ENCODE assay signal across 9 cellular contexts in the genomic region with DNA sequence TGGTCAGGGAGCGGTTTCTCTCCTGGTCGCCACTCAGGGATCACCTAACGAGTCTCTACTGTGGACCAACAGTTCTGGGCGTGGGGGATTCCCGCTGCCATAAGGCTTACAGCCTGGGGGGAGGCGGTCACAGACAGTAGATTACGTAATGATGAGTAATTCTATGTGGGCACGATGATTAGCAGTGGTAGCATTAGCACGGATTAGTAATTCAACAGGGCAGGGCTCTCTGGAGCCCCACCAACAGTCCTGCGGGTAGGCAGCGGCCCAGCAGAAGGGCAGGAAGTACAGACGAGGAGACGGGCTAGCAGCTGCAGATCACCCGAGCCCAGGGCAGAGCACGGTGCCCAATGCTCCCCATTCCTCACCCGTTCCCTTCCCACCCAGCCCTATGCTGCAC. TPM values are rescaled to one million over a fixed set of nuclear protein-coding genes. Genes with fewer than 3 reads are reported as not detected.
DNase-seq lines count a peak whose midpoint lies in the region; ATAC-seq, FAIRE-seq and TF ChIP-seq lines count a peak whose summit lies in the region.
"Had no signal": no experiment of that assay in that cellular context is flagged by ENCODE, and none has a peak within 500 bp of the region (broad histone marks: within the 10 kb centered on the region; RNA-seq: fewer than 3 reads in every experiment).

No MANE protein-coding gene starts in this region.

- WGBS in pancreas, 2 donors, result 64 to 68% methylated on average over 16 of the region's 16 CpGs

- H3K4me1 Mint-ChIP-seq in Calu3 (ENCODE audit: low read depth, unreplicated experiment), result peaks cover 8% of the 10 kb centered on the region
- no peaks in the 10 kb centered on the region for H3K4me1 Mint-ChIP-seq in activated T-helper 17 cell treated with anti-CD3 and anti-CD28 coated beads, Interleukin-2, amount 50 U/mL, for 72 hours

- H3K4me3 ChIP-seq in epithelial cell of proximal tubule (ENCODE audit: low read depth, low read length) (no peak overlapping the region), pancreas (no peak overlapping the region)

- no peak for TF ChIP-seq CTCF in Calu3 (IDR thresholded peaks at IDR 0.05; ENCODE audit: unreplicated experiment)
- no peak for TF ChIP-seq CTCF in epithelial cell of proximal tubule (conservative IDR thresholded peaks at IDR 0.05; ENCODE audit: low read depth, low read length)
- TF ChIP-seq CTCF in pancreas (IDR thresholded peaks at IDR 0.05), result no peak

- BruUV-seq in Calu3 (replicated peaks; lab: Mats Ljungman, UMichigan), result no TSS peak

- no peaks in the 10 kb centered on the region for H3K9me3 ChIP-seq in pancreas

- FAIRE-seq in pancreas (lab: Jason Lieb, UNC), result no peak

- H3K27ac ChIP-seq in pancreas, result no peak overlapping the region

- H3K4me3 Mint-ChIP-seq in Calu3 (ENCODE audit: low read depth, unreplicated experiment), result no peak overlapping the region
- H3K4me3 Mint-ChIP-seq in activated T-helper 17 cell treated with anti-CD3 and anti-CD28 coated beads, Interleukin-2, amount 50 U/mL, for 72 hours, result no peak overlapping the region

- ATAC-seq in pancreas, result peak in 3 of 4 donors; percentile 42 to 66 (median 51)
- no peak for ATAC-seq in activated T-helper 17 cell treated with anti-CD3 and anti-CD28 coated beads, Interleukin-2, amount 50 U/mL, for 72 hours (replicated peaks)
- no peak for ATAC-seq in HG03521 (IDR thresholded peaks at IDR 0.05; ENCODE audit: unreplicated experiment)

- CTCF ChIA-PET in Calu3 (lab: Charles Lee), result interaction anchor here (0.5 kb wide), 1 partner anchor 14 kb away, joined by 3 read pairs; no protein-coding TSS in a partner anchor

- intact Hi-C loops in Calu3 (cut with micrococcal nuclease; ENCODE audit: unreplicated experiment), result no loop called here
- intact Hi-C loops in pancreas (cut with DNase I), result no loop called here

- peaks cover 4% of the 10 kb centered on the region for H3K36me3 Mint-ChIP-seq in Calu3 (ENCODE audit: insufficient read depth, unreplicated experiment)
- no peaks in the 10 kb centered on the region for H3K36me3 Mint-ChIP-seq in activated T-helper 17 cell treated with anti-CD3 and anti-CD28 coated beads, Interleukin-2, amount 50 U/mL, for 72 hours (ENCODE audit: low read depth)

- no peak overlapping the region for H3K27ac Mint-ChIP-seq in Calu3 (ENCODE audit: unreplicated experiment)
- H3K27ac Mint-ChIP-seq in activated T-helper 17 cell treated with anti-CD3 and anti-CD28 coated beads, Interleukin-2, amount 50 U/mL, for 72 hours, result no peak overlapping the region

- H3K27me3 Mint-ChIP-seq in Calu3 (ENCODE audit: unreplicated experiment), result peaks cover 48% of the 10 kb centered on the region
- peaks cover 5% of the 10 kb centered on the region for H3K27me3 Mint-ChIP-seq in activated T-helper 17 cell treated with anti-CD3 and anti-CD28 coated beads, Interleukin-2, amount 50 U/mL, for 72 hours

- H3K36me3 ChIP-seq in pancreas, result no peaks in the 10 kb centered on the region

- H3K9me3 Mint-ChIP-seq in Calu3 (ENCODE audit: low read depth, unreplicated experiment), result no peaks in the 10 kb centered on the region
- H3K9me3 Mint-ChIP-seq in activated T-helper 17 cell treated with anti-CD3 and anti-CD28 coated beads, Interleukin-2, amount 50 U/mL, for 72 hours, result no peaks in the 10 kb centered on the region

- no peaks in the 10 kb centered on the region for H3K4me1 ChIP-seq in pancreas

- no peaks in the 10 kb centered on the region for H3K27me3 ChIP-seq in pancreas

- DNase-seq in Calu3 (peak; percentile 50), NCI-H82 (lab: John Stamatoyannopoulos, UW) (peak; percentile 95), epithelial cell of proximal tubule (ENCODE audit: low read depth) (peak; percentile 35), pancreas (peak in 2 of 6 donors; percentile 11 to 28), HuH-7 (ENCODE audit: low spot score) (no peak), NCI-H1694 (lab: John Stamatoyannopoulos, UW) (no peak)
- DNase-seq: hippocampal formation had no signal

RNA-seq across cellular contexts. Expression of gene SHISAL1, which starts 3.6 kb away (rescaled TPM):
- total RNA-seq in Calu3 (2022), result not detected in 2 replicates
- total RNA-seq in epithelial cell of proximal tubule, result not detected in 2 replicates
- 1 to 10 TPM in 1 of 6 donors, under 1 TPM in 5; 0.35 to 1.3 (median 0.47) TPM for total RNA-seq in pancreas
- polyA plus RNA-seq in pancreas, result under 1 TPM; 0.87 to 0.99 TPM
- not detected for total RNA-seq in activated T-helper 17 cell treated with anti-CD3 and anti-CD28 coated beads, Interleukin-2, amount 50 U/mL, for 72 hours

Comparison
In these comparisons a context has a peak if more than half of its experiments do, and no peak if none do; other contexts are left out.
1. DNase-seq: peak in Calu3 (single experiment), NCI-H82 (single experiment) and epithelial cell of proximal tubule (single experiment); none in HuH-7 (single experiment) and NCI-H1694 (single experiment).
2. ATAC-seq: peak in pancreas (3 of 4); none in activated T-helper 17 cell treated with anti-CD3 and anti-CD28 coated beads, Interleukin-2, amount 50 U/mL, for 72 hours (single experiment) and HG03521 (single experiment).